ENCODE assay signal across 8 cellular contexts in the genomic region with DNA sequence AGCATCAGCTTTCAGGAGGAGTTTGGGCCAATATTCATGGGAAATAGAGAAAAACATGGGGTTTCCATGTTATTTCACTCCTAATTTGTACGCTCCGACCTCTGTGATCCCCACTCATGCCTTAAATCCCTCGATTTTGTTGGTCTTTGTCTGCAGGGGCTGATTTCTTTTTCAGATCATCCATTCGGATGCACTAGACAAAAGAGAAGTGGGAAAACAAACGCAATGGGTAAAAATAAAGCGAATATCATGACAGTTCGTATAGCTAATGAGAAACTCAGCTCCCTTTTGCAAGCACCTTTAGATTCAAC. TPM values are rescaled to one million over a fixed set of nuclear protein-coding genes. Genes with fewer than 3 reads are reported as not detected.
DNase-seq lines count a peak whose midpoint lies in the region; ATAC-seq and TF ChIP-seq lines count a peak whose summit lies in the region.

No MANE protein-coding gene starts in this region.

- H3K9me3 ChIP-seq in SK-N-SH (no peaks in the 10 kb centered on the region), iPS-15b (ENCODE audit: control insufficient read depth, insufficient read depth, low read length) (no peaks in the 10 kb centered on the region)

- peak overlapping the region; percentile 92 for H2AFZ ChIP-seq in SK-N-SH (ENCODE audit: low read depth)

- DNase-seq in SK-N-SH: no peak
- no peak for DNase-seq in activated B cell treated with CpG ODN at 0.5 μM for 24 hours
- no peak for DNase-seq in stimulated activated naive B cell treated with anti-CD40 and anti-IgM and Interleukin-4, amounts not matched to agents 10 μg/mL and 1 μg/mL and 100 μg/mL, for 72 hours
- DNase-seq in stimulated activated naive CD4-positive, alpha-beta T cell treated with Interleukin-2 at 50 U/mL for 16 hours (lab: John Stamatoyannopoulos, UW): no peak
- DNase-seq in NCI-H146 treated with DMSO at 0.1 percent for 48 hours (lab: John Stamatoyannopoulos, UW; ENCODE audit: unreplicated experiment): no peak

- peaks cover 15% of the 10 kb centered on the region for H3F3A ChIP-seq in SK-N-SH (replicated peaks; ENCODE audit: insufficient read depth)

- peak overlapping the region; percentile 46 to 98 for H3K4me3 ChIP-seq in SK-N-SH (ENCODE audit: low read depth in 2 of 2, low read length in 1 of 2)
- peak overlapping the region; percentile 67 for H3K4me3 ChIP-seq in iPS-15b (ENCODE audit: low read depth, low read length)

- H3K4me1 ChIP-seq in SK-N-SH (ENCODE audit: control insufficient read depth in 1 of 2, insufficient read depth in 2 of 2, low read depth in 1 of 2, low read length in 1 of 2) (peaks cover 13 to 16% of the 10 kb centered on the region in 2 experiments; a peak in 3 of 4 replicates), iPS-15b (ENCODE audit: control insufficient read depth, insufficient read depth, low read length) (no peaks in the 10 kb centered on the region)

- peak overlapping the region; percentile 88; the same call in 1 of the 2 replicates for H3K4me2 ChIP-seq in SK-N-SH

- CTCF ChIA-PET in SK-N-SH (lab: Yijun Ruan, JAX) (no interaction called here), activated B cell treated with CpG ODN at 0.5 μM for 24 hours (lab: Charles Lee) (no interaction called here)

- H3K36me3 Mint-ChIP-seq in activated B cell treated with CpG ODN at 0.5 μM for 24 hours (ENCODE audit: low read depth): peaks cover 19% of the 10 kb centered on the region
- H3K36me3 Mint-ChIP-seq in stimulated activated naive B cell treated with anti-CD40 and anti-IgM and Interleukin-4, amounts not matched to agents 10 μg/mL and 1 μg/mL and 100 μg/mL, for 72 hours: peaks cover 0 to 3% of the 10 kb centered on the region in 2 donors

- H3K9me2 ChIP-seq in SK-N-SH: no peaks in the 10 kb centered on the region

- H3K27me3 Mint-ChIP-seq in activated B cell treated with CpG ODN at 0.5 μM for 24 hours: no peaks in the 10 kb centered on the region
- H3K27me3 Mint-ChIP-seq in stimulated activated naive B cell treated with anti-CD40 and anti-IgM and Interleukin-4, amounts not matched to agents 10 μg/mL and 1 μg/mL and 100 μg/mL, for 72 hours: no peaks in the 10 kb centered on the region

- 0 out of 2 replicates have a peak, but pooled peaks cover 4% of the 10 kb centered on the region for H4K20me1 ChIP-seq in SK-N-SH (ENCODE audit: insufficient read depth)

- no peak for TF ChIP-seq RAD21 in SK-N-SH (IDR thresholded peaks at IDR 0.05; ENCODE audit: low read length)

- no peak for TF ChIP-seq EP300 in SK-N-SH (IDR thresholded peaks at IDR 0.05; ENCODE audit: borderline replicate concordance in 1 of 2, low read depth in 1 of 2, low read length in 1 of 2)

- peaks cover 28% of the 10 kb centered on the region for H3K79me2 ChIP-seq in SK-N-SH (ENCODE audit: insufficient read depth)

- TF ChIP-seq CTCF in SK-N-SH (IDR thresholded peaks at IDR 0.05) (no peak), activated B cell treated with CpG ODN at 0.5 μM for 24 hours (IDR thresholded peaks at IDR 0.05) (no peak)

- peaks cover 15% of the 10 kb centered on the region for H3K4me1 Mint-ChIP-seq in activated B cell treated with CpG ODN at 0.5 μM for 24 hours
- peaks cover 0 to 15% of the 10 kb centered on the region in 2 donors for H3K4me1 Mint-ChIP-seq in stimulated activated naive B cell treated with anti-CD40 and anti-IgM and Interleukin-4, amounts not matched to agents 10 μg/mL and 1 μg/mL and 100 μg/mL, for 72 hours

- intact Hi-C loops in activated B cell treated with CpG ODN at 0.5 μM for 24 hours (cut with micrococcal nuclease): no loop called here

- H3K9ac ChIP-seq in SK-N-SH (no peak overlapping the region; the same call in 1 of the 2 replicates), iPS-15b (ENCODE audit: low read depth, low read length) (no peak overlapping the region)

- H3K4me3 Mint-ChIP-seq in activated B cell treated with CpG ODN at 0.5 μM for 24 hours: peak overlapping the region; percentile 94
- H3K4me3 Mint-ChIP-seq in stimulated activated naive B cell treated with anti-CD40 and anti-IgM and Interleukin-4, amounts not matched to agents 10 μg/mL and 1 μg/mL and 100 μg/mL, for 72 hours: peak overlapping the region; percentile 87 to 97

- peak overlapping the region; percentile 91 for H3K27ac Mint-ChIP-seq in activated B cell treated with CpG ODN at 0.5 μM for 24 hours
- peak overlapping the region; percentile 93 for H3K27ac Mint-ChIP-seq in stimulated activated naive B cell treated with anti-CD40 and anti-IgM and Interleukin-4, amounts not matched to agents 10 μg/mL and 1 μg/mL and 100 μg/mL, for 72 hours

- H3K36me3 ChIP-seq in SK-N-SH (replicated peaks in 1 of 2; ENCODE audit: control insufficient read depth in 1 of 2, insufficient read depth in 2 of 2, low read length in 1 of 2) (peaks cover 15 to 22% of the 10 kb centered on the region in 2 experiments), iPS-15b (ENCODE audit: control insufficient read depth, insufficient read depth, low read length) (peaks cover 2% of the 10 kb centered on the region)

- ATAC-seq in SK-N-SH treated with all-trans-retinoic acid at 6 μM for 48 hours (no peak), activated B cell treated with CpG ODN at 0.5 μM for 24 hours (ENCODE audit: low read depth) (no peak), HG02870 (IDR thresholded peaks at IDR 0.05; ENCODE audit: unreplicated experiment) (no peak)
- ATAC-seq in stimulated activated naive B cell treated with anti-CD40 and anti-IgM and Interleukin-4, amounts not matched to agents 10 μg/mL and 1 μg/mL and 100 μg/mL, for 72 hours (replicated peaks): no peak

- H3K27me3 ChIP-seq in SK-N-SH (ENCODE audit: insufficient read depth): no peaks in the 10 kb centered on the region
- H3K27me3 ChIP-seq in iPS-15b (ENCODE audit: control insufficient read depth, insufficient read depth, low read length): no peaks in the 10 kb centered on the region

- peak overlapping the region in 1 of 2 experiments; percentile 48; a peak in 1 of 4 replicates for H3K27ac ChIP-seq in SK-N-SH (ENCODE audit: low read depth in 2 of 2, low read length in 1 of 2)

- 30% methylated on average over 7 of the region's 7 CpGs for WGBS in SK-N-SH (ENCODE audit: low lambda C conversion rate)

- POLR2A ChIA-PET in SK-N-SH (lab: Yijun Ruan, JAX) (no interaction called here), activated B cell treated with CpG ODN at 0.5 μM for 24 hours (lab: Charles Lee) (no interaction called here)

- H3K9me3 Mint-ChIP-seq in activated B cell treated with CpG ODN at 0.5 μM for 24 hours: no peaks in the 10 kb centered on the region
- no peaks in the 10 kb centered on the region for H3K9me3 Mint-ChIP-seq in stimulated activated naive B cell treated with anti-CD40 and anti-IgM and Interleukin-4, amounts not matched to agents 10 μg/mL and 1 μg/mL and 100 μg/mL, for 72 hours

TF ChIP-seq in SK-N-SH, 30 proteins besides CTCF, POLR2A, EP300 and RAD21:
- no peak for TF ChIP-seq RCOR1 (IDR thresholded peaks at IDR 0.05; ENCODE audit: low read length)
- 0 out of 2 replicates have a peak, but pooled peaks have one; percentile 8 for TF ChIP-seq TAF1 (IDR thresholded peaks at IDR 0.05; ENCODE audit: borderline replicate concordance, low read depth, low read length)
- TF ChIP-seq GABPA (IDR thresholded peaks at IDR 0.05; ENCODE audit: low read depth): no peak
TF ChIP-seq in SK-N-SH: peak in this region for 1.

TF ChIP-seq in SK-N-SH treated with all-trans-retinoic acid at 6 μM for 48 hours, 23 proteins besides CTCF, POLR2A, EP300 and RAD21 (continues in another document):
- TF ChIP-seq, protein P1, sequence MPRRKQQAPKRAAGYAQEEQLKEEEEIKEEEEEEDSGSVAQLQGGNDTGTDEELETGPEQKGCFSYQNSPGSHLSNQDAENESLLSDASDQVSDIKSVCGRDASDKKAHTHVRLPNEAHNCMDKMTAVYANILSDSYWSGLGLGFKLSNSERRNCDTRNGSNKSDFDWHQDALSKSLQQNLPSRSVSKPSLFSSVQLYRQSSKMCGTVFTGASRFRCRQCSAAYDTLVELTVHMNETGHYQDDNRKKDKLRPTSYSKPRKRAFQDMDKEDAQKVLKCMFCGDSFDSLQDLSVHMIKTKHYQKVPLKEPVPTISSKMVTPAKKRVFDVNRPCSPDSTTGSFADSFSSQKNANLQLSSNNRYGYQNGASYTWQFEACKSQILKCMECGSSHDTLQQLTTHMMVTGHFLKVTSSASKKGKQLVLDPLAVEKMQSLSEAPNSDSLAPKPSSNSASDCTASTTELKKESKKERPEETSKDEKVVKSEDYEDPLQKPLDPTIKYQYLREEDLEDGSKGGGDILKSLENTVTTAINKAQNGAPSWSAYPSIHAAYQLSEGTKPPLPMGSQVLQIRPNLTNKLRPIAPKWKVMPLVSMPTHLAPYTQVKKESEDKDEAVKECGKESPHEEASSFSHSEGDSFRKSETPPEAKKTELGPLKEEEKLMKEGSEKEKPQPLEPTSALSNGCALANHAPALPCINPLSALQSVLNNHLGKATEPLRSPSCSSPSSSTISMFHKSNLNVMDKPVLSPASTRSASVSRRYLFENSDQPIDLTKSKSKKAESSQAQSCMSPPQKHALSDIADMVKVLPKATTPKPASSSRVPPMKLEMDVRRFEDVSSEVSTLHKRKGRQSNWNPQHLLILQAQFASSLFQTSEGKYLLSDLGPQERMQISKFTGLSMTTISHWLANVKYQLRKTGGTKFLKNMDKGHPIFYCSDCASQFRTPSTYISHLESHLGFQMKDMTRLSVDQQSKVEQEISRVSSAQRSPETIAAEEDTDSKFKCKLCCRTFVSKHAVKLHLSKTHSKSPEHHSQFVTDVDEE (CRISPR knock-in tag; IDR thresholded peaks at IDR 0.05): no peak
- TF ChIP-seq, protein P2, sequence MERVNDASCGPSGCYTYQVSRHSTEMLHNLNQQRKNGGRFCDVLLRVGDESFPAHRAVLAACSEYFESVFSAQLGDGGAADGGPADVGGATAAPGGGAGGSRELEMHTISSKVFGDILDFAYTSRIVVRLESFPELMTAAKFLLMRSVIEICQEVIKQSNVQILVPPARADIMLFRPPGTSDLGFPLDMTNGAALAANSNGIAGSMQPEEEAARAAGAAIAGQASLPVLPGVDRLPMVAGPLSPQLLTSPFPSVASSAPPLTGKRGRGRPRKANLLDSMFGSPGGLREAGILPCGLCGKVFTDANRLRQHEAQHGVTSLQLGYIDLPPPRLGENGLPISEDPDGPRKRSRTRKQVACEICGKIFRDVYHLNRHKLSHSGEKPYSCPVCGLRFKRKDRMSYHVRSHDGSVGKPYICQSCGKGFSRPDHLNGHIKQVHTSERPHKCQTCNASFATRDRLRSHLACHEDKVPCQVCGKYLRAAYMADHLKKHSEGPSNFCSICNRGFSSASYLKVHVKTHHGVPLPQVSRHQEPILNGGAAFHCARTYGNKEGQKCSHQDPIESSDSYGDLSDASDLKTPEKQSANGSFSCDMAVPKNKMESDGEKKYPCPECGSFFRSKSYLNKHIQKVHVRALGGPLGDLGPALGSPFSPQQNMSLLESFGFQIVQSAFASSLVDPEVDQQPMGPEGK (CRISPR knock-in tag; IDR thresholded peaks at IDR 0.05; ENCODE audit: borderline replicate concordance): no peak
- TF ChIP-seq RARB (CRISPR knock-in tag; IDR thresholded peaks at IDR 0.05) (no peak), TCF4 (CRISPR knock-in tag; IDR thresholded peaks at IDR 0.05; ENCODE audit: borderline replicate concordance) (no peak), ZFP3 (CRISPR knock-in tag; IDR thresholded peaks at IDR 0.05) (no peak)

RNA-seq across cellular contexts. Expression of a gene that starts 0.3 kb away (rescaled TPM):
- polyA plus RNA-seq in SK-N-SH (2012; rRNA removed): 43.6 and 54.5 TPM in 2 replicates
- polyA plus RNA-seq in SK-N-SH (2012; cell fraction: cytosol; rRNA removed): 47.4 and 52.7 TPM in 2 replicates
- polyA plus RNA-seq in SK-N-SH (2012; cell fraction: nucleus; rRNA removed): 60.7 and 148 TPM in 2 replicates
- total RNA-seq in activated B cell treated with CpG ODN at 0.5 μM for 24 hours: 31.3 and 34.8 TPM in 2 replicates
